ENCODE assay signal across 16 cellular contexts in genomic region chr2:234169676-234170075, GRCh38.
"Had no signal": no experiment of that assay in that cellular context is flagged by ENCODE, and none has a peak within 500 bp of the region (broad histone marks: within the 10 kb centered on the region; RNA-seq: fewer than 3 reads in every experiment).

No MANE protein-coding gene starts in this region.

- DNase-seq: activated CD4-positive, alpha-beta T cell treated with anti-CD3 and anti-CD28 coated beads, Interleukin-2, amount 50 U/mL, for 48 hours; activated CD4-positive, CD25-positive, alpha-beta regulatory T cell treated with anti-CD3 and anti-CD28 coated beads, Interleukin-2, amount 50 U/mL, for 72 hours; activated CD8-positive, alpha-beta memory T cell treated with anti-CD3 and anti-CD28 coated beads, Interleukin-2, amount 10 ng/mL, durations not matched to agents 7 days and 5 days; activated effector memory CD4-positive, alpha-beta T cell treated with anti-CD3 and anti-CD28 coated beads, Interleukin-2, amount 50 U/mL, for 16 hours; activated T-cell treated with anti-CD3 and anti-CD28 coated beads, Interleukin-2, amount 50 U/mL, for 4 hours; amniotic stem cell; cerebellar nuclear complex; erythroblast; ovary; T-helper 9 cell had no signal

- H3K27ac ChIP-seq: brain microvascular endothelial cell, ovary, stomach, thoracic aorta had no signal

- ATAC-seq: activated CD8-positive, alpha-beta memory T cell treated with anti-CD3 and anti-CD28 coated beads, Interleukin-2, amount 10 ng/mL, durations not matched to agents 7 days and 5 days; activated naive CD4-positive, alpha-beta T cell treated with anti-CD3 and anti-CD28 coated beads, Interleukin-2, amount 50 U/mL, for 72 hours; activated T-cell treated with anti-CD3 and anti-CD28 coated beads, Interleukin-2, amount 50 U/mL, for 4 hours; left lobe of liver had no signal

- H3K4me3 ChIP-seq: ovary, stomach, thoracic aorta had no signal

- H3K9me3 ChIP-seq: ovary, stomach, thoracic aorta had no signal

- H3K27me3 ChIP-seq: brain microvascular endothelial cell, ovary had no signal

- H3K9me3 Mint-ChIP-seq: activated naive CD4-positive, alpha-beta T cell treated with anti-CD3 and anti-CD28 coated beads, Interleukin-2, amount 50 U/mL, for 72 hours; activated T-cell treated with anti-CD3 and anti-CD28 coated beads, Interleukin-2, amount 50 U/mL, for 4 hours; endodermal cell had no signal

- H3K36me3 Mint-ChIP-seq: activated CD8-positive, alpha-beta memory T cell treated with anti-CD3 and anti-CD28 coated beads, Interleukin-2, amount 10 ng/mL, durations not matched to agents 7 days and 5 days; activated naive CD4-positive, alpha-beta T cell treated with anti-CD3 and anti-CD28 coated beads, Interleukin-2, amount 50 U/mL, for 72 hours had no signal

- H3K4me3 Mint-ChIP-seq: activated CD8-positive, alpha-beta memory T cell treated with anti-CD3 and anti-CD28 coated beads, Interleukin-2, amount 10 ng/mL, durations not matched to agents 7 days and 5 days; activated T-cell treated with anti-CD3 and anti-CD28 coated beads, Interleukin-2, amount 50 U/mL, for 4 hours; endodermal cell had no signal

- H3K27ac Mint-ChIP-seq: activated CD8-positive, alpha-beta memory T cell treated with anti-CD3 and anti-CD28 coated beads, Interleukin-2, amount 10 ng/mL, durations not matched to agents 7 days and 5 days; activated naive CD4-positive, alpha-beta T cell treated with anti-CD3 and anti-CD28 coated beads, Interleukin-2, amount 50 U/mL, for 72 hours had no signal

- H3K36me3 ChIP-seq: brain microvascular endothelial cell, ovary, stomach, thoracic aorta had no signal
